ENCODE assay signal across 1 cellular context in the genomic region with DNA sequence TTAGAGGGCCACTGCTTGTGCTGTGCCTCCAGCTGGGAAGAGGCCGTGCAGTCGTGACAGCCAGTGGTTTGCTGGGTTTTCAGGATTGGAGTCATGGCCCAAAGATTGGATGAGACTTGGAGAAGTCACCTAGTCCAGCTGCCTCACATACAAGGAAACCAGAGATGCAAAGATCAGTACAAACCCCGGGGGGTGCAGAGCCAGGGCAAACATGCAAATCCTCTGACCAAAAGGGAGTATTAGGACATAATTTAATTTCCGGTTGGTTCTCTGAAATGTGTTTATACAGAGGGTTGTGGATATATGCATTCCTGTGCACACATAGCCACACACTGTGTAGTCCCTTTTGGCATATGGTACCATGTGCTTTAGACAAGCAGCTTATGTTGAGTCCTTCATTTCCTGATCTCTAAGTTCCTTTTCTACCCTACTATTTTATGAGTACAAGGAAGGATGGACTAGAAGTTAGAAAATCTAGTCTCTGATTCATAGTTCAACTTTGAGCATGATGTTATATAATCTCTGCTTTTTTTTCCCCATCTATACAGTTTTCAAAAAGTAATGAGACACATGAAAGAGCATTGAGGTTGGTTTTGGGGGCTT.
TF ChIP-seq lines count a peak whose summit lies in the region.

No MANE protein-coding gene starts in this region.

TF ChIP-seq in HepG2, 621 proteins besides CTCF, POLR2A, EP300 and RAD21:
- TF ChIP-seq, protein P1, sequence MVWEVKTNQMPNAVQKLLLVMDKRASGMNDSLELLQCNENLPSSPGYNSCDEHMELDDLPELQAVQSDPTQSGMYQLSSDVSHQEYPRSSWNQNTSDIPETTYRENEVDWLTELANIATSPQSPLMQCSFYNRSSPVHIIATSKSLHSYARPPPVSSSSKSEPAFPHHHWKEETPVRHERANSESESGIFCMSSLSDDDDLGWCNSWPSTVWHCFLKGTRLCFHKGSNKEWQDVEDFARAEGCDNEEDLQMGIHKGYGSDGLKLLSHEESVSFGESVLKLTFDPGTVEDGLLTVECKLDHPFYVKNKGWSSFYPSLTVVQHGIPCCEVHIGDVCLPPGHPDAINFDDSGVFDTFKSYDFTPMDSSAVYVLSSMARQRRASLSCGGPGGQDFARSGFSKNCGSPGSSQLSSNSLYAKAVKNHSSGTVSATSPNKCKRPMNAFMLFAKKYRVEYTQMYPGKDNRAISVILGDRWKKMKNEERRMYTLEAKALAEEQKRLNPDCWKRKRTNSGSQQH (CRISPR knock-in tag; IDR thresholded peaks at IDR 0.05; ENCODE audit: low read depth) = no peak
- TF ChIP-seq, protein P2, sequence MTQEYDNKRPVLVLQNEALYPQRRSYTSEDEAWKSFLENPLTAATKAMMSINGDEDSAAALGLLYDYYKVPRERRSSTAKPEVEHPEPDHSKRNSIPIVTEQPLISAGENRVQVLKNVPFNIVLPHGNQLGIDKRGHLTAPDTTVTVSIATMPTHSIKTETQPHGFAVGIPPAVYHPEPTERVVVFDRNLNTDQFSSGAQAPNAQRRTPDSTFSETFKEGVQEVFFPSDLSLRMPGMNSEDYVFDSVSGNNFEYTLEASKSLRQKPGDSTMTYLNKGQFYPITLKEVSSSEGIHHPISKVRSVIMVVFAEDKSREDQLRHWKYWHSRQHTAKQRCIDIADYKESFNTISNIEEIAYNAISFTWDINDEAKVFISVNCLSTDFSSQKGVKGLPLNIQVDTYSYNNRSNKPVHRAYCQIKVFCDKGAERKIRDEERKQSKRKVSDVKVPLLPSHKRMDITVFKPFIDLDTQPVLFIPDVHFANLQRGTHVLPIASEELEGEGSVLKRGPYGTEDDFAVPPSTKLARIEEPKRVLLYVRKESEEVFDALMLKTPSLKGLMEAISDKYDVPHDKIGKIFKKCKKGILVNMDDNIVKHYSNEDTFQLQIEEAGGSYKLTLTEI (CRISPR knock-in tag; conservative IDR thresholded peaks at IDR 0.05) = no peak
- TF ChIP-seq PTBP1 (IDR thresholded peaks at IDR 0.05; ENCODE audit: low read depth, low read length, poor library complexity, severe bottlenecking) = no peak
- no peak for TF ChIP-seq MED8 (CRISPR knock-in tag; IDR thresholded peaks at IDR 0.05; ENCODE audit: insufficient replicate concordance)
- TF ChIP-seq, protein P3, sequence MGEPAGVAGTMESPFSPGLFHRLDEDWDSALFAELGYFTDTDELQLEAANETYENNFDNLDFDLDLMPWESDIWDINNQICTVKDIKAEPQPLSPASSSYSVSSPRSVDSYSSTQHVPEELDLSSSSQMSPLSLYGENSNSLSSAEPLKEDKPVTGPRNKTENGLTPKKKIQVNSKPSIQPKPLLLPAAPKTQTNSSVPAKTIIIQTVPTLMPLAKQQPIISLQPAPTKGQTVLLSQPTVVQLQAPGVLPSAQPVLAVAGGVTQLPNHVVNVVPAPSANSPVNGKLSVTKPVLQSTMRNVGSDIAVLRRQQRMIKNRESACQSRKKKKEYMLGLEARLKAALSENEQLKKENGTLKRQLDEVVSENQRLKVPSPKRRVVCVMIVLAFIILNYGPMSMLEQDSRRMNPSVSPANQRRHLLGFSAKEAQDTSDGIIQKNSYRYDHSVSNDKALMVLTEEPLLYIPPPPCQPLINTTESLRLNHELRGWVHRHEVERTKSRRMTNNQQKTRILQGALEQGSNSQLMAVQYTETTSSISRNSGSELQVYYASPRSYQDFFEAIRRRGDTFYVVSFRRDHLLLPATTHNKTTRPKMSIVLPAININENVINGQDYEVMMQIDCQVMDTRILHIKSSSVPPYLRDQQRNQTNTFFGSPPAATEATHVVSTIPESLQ (CRISPR knock-in tag; conservative IDR thresholded peaks at IDR 0.05) = no peak
- no peak for TF ChIP-seq ZNF616 (CRISPR knock-in tag; IDR thresholded peaks at IDR 0.05; ENCODE audit: low read depth)
